8 cellular contexts compared by ENCODE assay signal in genomic region chr1:63593887-63594617, GRCh38. TPM values are rescaled to one million over a fixed set of nuclear protein-coding genes. Genes with fewer than 3 reads are reported as not detected.
A peak's percentile ranks its signal among the peaks of the same experiment; 100 is the strongest.
DNase-seq lines count a peak whose midpoint lies in the region; ATAC-seq, FAIRE-seq and TF ChIP-seq lines count a peak whose summit lies in the region.

No MANE protein-coding gene starts in this region.

- H3K27me3 ChIP-seq in H9 (ENCODE audit: insufficient read depth, low read length) (no peaks in the 10 kb centered on the region), Loucy (ENCODE audit: insufficient read depth, low read length, poor library complexity, severe bottlenecking) (no peaks in the 10 kb centered on the region), GM12878 (replicated peaks in 1 of 2; ENCODE audit: control insufficient read depth in 2 of 2, insufficient read depth in 2 of 2, low read length in 1 of 2) (no peaks in the 10 kb centered on the region), spleen (replicated peaks in 1 of 7) (no peaks in the 10 kb centered on the region)

- H3K27ac ChIP-seq in H9 (ENCODE audit: insufficient read length, low read depth, low read length) (no peak overlapping the region), GM12878 (ENCODE audit: control insufficient read depth, insufficient read depth) (peak overlapping the region; percentile 78), spleen (peak overlapping the region; percentile 92 to 99 (median 96))

- intact Hi-C loops in GM12878 (cut with micrococcal nuclease; ENCODE audit: unreplicated experiment) (no loop called here), spleen (cut with DNase I; ENCODE audit: low total_unique reads) (no loop called here)

- H3K9me2 ChIP-seq in Loucy (replicated peaks; ENCODE audit: low read depth, low read length) = no peaks in the 10 kb centered on the region

- no peak for TF ChIP-seq CTCF in GM10248 (IDR thresholded peaks at IDR 0.05; ENCODE audit: control extremely low read depth, extremely low read depth, low read depth, missing control alignments)
- TF ChIP-seq CTCF in H9 (conservative IDR thresholded peaks at IDR 0.05) = no peak
- TF ChIP-seq CTCF in Loucy (conservative IDR thresholded peaks at IDR 0.05; ENCODE audit: low read length) = no peak
- no peak for TF ChIP-seq CTCF in GM12878 (IDR thresholded peaks at IDR 0.05 in 2 of 3, conservative IDR thresholded peaks at IDR 0.05 in 1 of 3; ENCODE audit: control insufficient read depth in 2 of 3, extremely low read depth in 1 of 3, insufficient read depth in 1 of 3, low read depth in 3 of 3, low read length in 3 of 3)
- TF ChIP-seq CTCF in spleen (IDR thresholded peaks at IDR 0.05 in 8 of 11, conservative IDR thresholded peaks at IDR 0.05 in 3 of 11) = no peak

- no peak overlapping the region for H2BK20ac ChIP-seq in H9 (ENCODE audit: low read depth, low read length, poor library complexity, severe bottlenecking)

- H3K79me2 ChIP-seq in H9 (ENCODE audit: insufficient read depth, low read length) (no peaks in the 10 kb centered on the region), Loucy (ENCODE audit: insufficient read depth, low read length) (peaks cover 69% of the 10 kb centered on the region), GM12878 (ENCODE audit: control insufficient read depth, insufficient read depth, low read length) (peaks cover 37% of the 10 kb centered on the region)

- H4K8ac ChIP-seq in H9 (replicated peaks; ENCODE audit: insufficient read length, low read depth, low read length) = no peak overlapping the region

- no peak overlapping the region for H2AK5ac ChIP-seq in H9 (ENCODE audit: insufficient read length, low read length)

- no peak overlapping the region for H3T11ph ChIP-seq in H9 (ENCODE audit: low read length)

- peaks cover 12% of the 10 kb centered on the region for H3K27me3 Mint-ChIP-seq in H9 (ENCODE audit: low read depth)

- peak overlapping the region; percentile 93 for H3K4me2 ChIP-seq in H9 (ENCODE audit: insufficient read depth, insufficient read length, low read length)
- H3K4me2 ChIP-seq in Loucy (ENCODE audit: low read depth, low read length, poor library complexity, severe bottlenecking) = peak overlapping the region; percentile 86
- peak overlapping the region; percentile 40 for H3K4me2 ChIP-seq in GM12878 (ENCODE audit: control insufficient read depth, insufficient read depth)

- no peaks in the 10 kb centered on the region for H3K9me3 Mint-ChIP-seq in H9

- H3K23me2 ChIP-seq in H9 (ENCODE audit: insufficient read length, low read depth, low read length, poor library complexity, severe bottlenecking) = peaks cover 16% of the 10 kb centered on the region

- no peak overlapping the region for H3K14ac ChIP-seq in H9 (ENCODE audit: insufficient read depth, low read length)

- no peak overlapping the region for H3K4ac ChIP-seq in H9 (ENCODE audit: low read depth, low read length)

- peak; percentile 65 for TF ChIP-seq POLR2A in GM12878 (IDR thresholded peaks at IDR 0.05; ENCODE audit: low read depth, low read length)
- TF ChIP-seq POLR2A in spleen (IDR thresholded peaks at IDR 0.05) = no peak

- H4K20me1 ChIP-seq in H9 (ENCODE audit: control insufficient read depth, insufficient read depth, insufficient read length) (no peaks in the 10 kb centered on the region), Loucy (ENCODE audit: insufficient read depth, low read length, poor library complexity, severe bottlenecking) (peaks cover 18% of the 10 kb centered on the region), GM12878 (ENCODE audit: control insufficient read depth, insufficient read depth) (no peaks in the 10 kb centered on the region; the same call in 1 of the 2 replicates)

- H3K56ac ChIP-seq in H9 (ENCODE audit: insufficient read length, low read depth, low read length) = no peak overlapping the region

- DNase-seq in GM10248 (ENCODE audit: extremely low spot score) (peak; percentile 63), H9 (peak; percentile 70), T1000 (lab: John Stamatoyannopoulos, UW) (peak; percentile 56), GM12878 (ENCODE audit: low read depth, low spot score) (peak; percentile 33), iPS-NIHi11 (ENCODE audit: low spot score) (peak; percentile 70), spleen (peak; percentile 93), retina (no peak)

- peak; percentile 72 for ATAC-seq in GM12878

- no CpG with 5 or more reads among the region's 55 CpGs for WGBS in H9 (ENCODE audit: extremely low coverage, insufficient read length, low lambda C conversion rate)
- under 1% methylated on average over 52 of the region's 55 CpGs for WGBS in GM12878 (ENCODE audit: insufficient coverage, insufficient replicate concordance, low lambda C conversion rate, missing lambda C conversion rate)
- 2 to 8% (median 4%) methylated on average over 34 to 55 of the region's 55 CpGs for WGBS in spleen, 5 donors

- H3K4me1 Mint-ChIP-seq in H9 = peaks cover 11 to 12% of the 10 kb centered on the region in 2 experiments

- SMC1A ChIA-PET in GM12878 (lab: Charles Lee; ENCODE audit: uncharacterized antibody, unreplicated experiment) = interaction anchor here (1.3 to 2.9 kb wide), 3 partner anchors 24 to 41 kb away, joined by 3 to 10 read pairs (median 5); no protein-coding TSS in a partner anchor

- H3K36me3 ChIP-seq in Loucy (ENCODE audit: insufficient read depth, low read length) (no peaks in the 10 kb centered on the region), GM12878 (ENCODE audit: control insufficient read depth in 2 of 2, insufficient read depth in 2 of 2, low read length in 1 of 2) (no peaks in the 10 kb centered on the region), spleen (no peaks in the 10 kb centered on the region)

- no peak overlapping the region for H3K23ac ChIP-seq in H9 (ENCODE audit: insufficient read length, low read depth, low read length)

- TF ChIP-seq RAD21 in GM12878 (IDR thresholded peaks at IDR 0.05; ENCODE audit: insufficient read depth, low read depth, low read length) = no peak

- H3F3A ChIP-seq in Loucy (ENCODE audit: low read depth) = no peaks in the 10 kb centered on the region

- POLR2A ChIA-PET in GM10248 (lab: Yijun Ruan, JAX) = no interaction called here
- POLR2A ChIA-PET in GM12878 (lab: Charles Lee) = interaction anchor here (0.5 to 3.1 kb wide), 3 partner anchors 23 to 678 kb away, joined by 3 to 11 read pairs (median 5); no protein-coding TSS in a partner anchor

- no peak overlapping the region for H2BK15ac ChIP-seq in H9 (ENCODE audit: low read depth, low read length)

- BruUV-seq in GM12878 (replicated peaks; lab: Mats Ljungman, UMichigan) = no TSS peak

- H3K4me1 ChIP-seq in H9 (ENCODE audit: insufficient read depth, low read length) (peaks cover 3% of the 10 kb centered on the region; the same call in 1 of the 2 replicates), Loucy (ENCODE audit: insufficient read depth, low read length, poor library complexity, severe bottlenecking) (peaks cover 29% of the 10 kb centered on the region), GM12878 (ENCODE audit: control insufficient read depth, insufficient read depth, low read length) (no peaks in the 10 kb centered on the region), spleen (peaks cover 4 to 35% (median 15%) of the 10 kb centered on the region in 6 donors)

- no peak overlapping the region for H2BK12ac ChIP-seq in H9 (ENCODE audit: insufficient read length, low read depth, low read length)

- H4K5ac ChIP-seq in H9 (ENCODE audit: insufficient read length, low read depth, low read length) = no peak overlapping the region

- no peak overlapping the region for H4K91ac ChIP-seq in H9 (ENCODE audit: insufficient read length, low read depth, low read length)

- TF ChIP-seq EP300 in GM12878 (IDR thresholded peaks at IDR 0.05; ENCODE audit: borderline replicate concordance in 1 of 2, control insufficient read depth in 1 of 2, low read depth in 2 of 2, low read length in 2 of 2) = no peak

- H3K9ac ChIP-seq in H9 (ENCODE audit: extremely low read depth, insufficient read length, low read length) (peak overlapping the region; percentile 40), Loucy (ENCODE audit: low read depth, low read length, poor library complexity, severe bottlenecking) (peak overlapping the region; percentile 89), GM12878 (ENCODE audit: control insufficient read depth, insufficient read depth, low read length) (peak overlapping the region; percentile 89)

- no peaks in the 10 kb centered on the region for H3K79me1 ChIP-seq in H9 (ENCODE audit: insufficient read depth, low read depth, low read length, poor library complexity, severe bottlenecking)

- H3K4me3 Mint-ChIP-seq in H9 = peak overlapping the region; percentile 92 to 95

- H3K4me3 ChIP-seq in Loucy (ENCODE audit: low read length, poor library complexity, severe bottlenecking) (peak overlapping the region; percentile 99), GM12878 (peak overlapping the region; percentile 86), spleen (peak overlapping the region; percentile 73 to 88 (median 84))

- no peaks in the 10 kb centered on the region for H3K36me3 Mint-ChIP-seq in H9 (ENCODE audit: insufficient read depth in 1 of 3, low read depth in 3 of 3)

- H2BK5ac ChIP-seq in H9 (ENCODE audit: insufficient read length, low read length) = no peak overlapping the region

- CTCF ChIA-PET in GM10248 (lab: Yijun Ruan, JAX) (interaction anchor here (1.0 to 1.4 kb wide), 4 partner anchors 9 to 545 kb away, joined by 3 to 4 read pairs (median 4); no protein-coding TSS in a partner anchor), GM12878 (lab: Yijun Ruan, JAX) (interaction anchor here (4.7 kb wide), 1 partner anchor 18 kb away, joined by 29 read pairs; no protein-coding TSS in a partner anchor)

- no peak overlapping the region for H2AFZ ChIP-seq in H9 (ENCODE audit: low read length)
- peak overlapping the region; percentile 98 for H2AFZ ChIP-seq in Loucy (ENCODE audit: low read length)
- peak overlapping the region; percentile 76 for H2AFZ ChIP-seq in GM12878 (ENCODE audit: control insufficient read depth, low read depth, low read length)

- H2BK120ac ChIP-seq in H9 (ENCODE audit: low read depth, low read length, poor library complexity, severe bottlenecking) = no peak overlapping the region

- no peaks in the 10 kb centered on the region for H3K9me3 ChIP-seq in H9 (ENCODE audit: control insufficient read depth, low read depth, low read length)
- no peaks in the 10 kb centered on the region for H3K9me3 ChIP-seq in Loucy (ENCODE audit: insufficient read depth, low read depth, low read length)
- no peaks in the 10 kb centered on the region for H3K9me3 ChIP-seq in GM12878 (replicated peaks; ENCODE audit: control insufficient read depth, insufficient read depth, low read length)
- H3K9me3 ChIP-seq in spleen = no peaks in the 10 kb centered on the region

- no peak overlapping the region for H3K18ac ChIP-seq in H9 (ENCODE audit: insufficient read length, low read depth, low read length)

- in situ Hi-C loops in GM12878 (cut with MboI) = no loop called here

- H3K27ac Mint-ChIP-seq in H9 = peak overlapping the region in 2 of 3 experiments; percentile 61 to 67; a peak in 2 of 7 replicates

- RAD21 ChIA-PET in GM12878 (lab: Charles Lee; ENCODE audit: unreplicated experiment) = interaction anchor here (1.0 to 1.3 kb wide), 4 partner anchors 14 to 36 kb away, joined by 3 to 5 read pairs (median 4); no protein-coding TSS in a partner anchor

- no peak for FAIRE-seq in GM12878 (lab: Jason Lieb, UNC)

RNA-seq across cellular contexts. Expression of gene PGM1, which starts 0.8 kb away (rescaled TPM):
- total RNA-seq in H9 (2021) = 56.4 and 58.5 TPM in 2 replicates
- 41.7 and 53.4 TPM in 2 replicates for total RNA-seq in GM12878 (2013; cell fraction: nucleolus; rRNA removed)
- total RNA-seq in GM12878 (2014; rRNA removed) = 61.5 and 62.0 TPM in 2 replicates
- 38.1 and 40.9 TPM in 2 replicates for total RNA-seq in GM12878 (2014; rRNA removed; fragmentation: Illumina TruSeq; extraction: Trizol)
- 57.1 and 58.2 TPM in 2 replicates for total RNA-seq in GM12878 (2021)
- 35.1 TPM for polyA plus RNA-seq in GM12878 (2011; ENCODE audit: low read depth)
- polyA plus RNA-seq in GM12878 (2011; rRNA removed) = 33.0 and 49.1 TPM in 2 replicates
- polyA plus RNA-seq in GM12878 (2011; cell fraction: cytosol; rRNA removed) = 44.7 and 58.1 TPM in 2 replicates
- 27.1 and 30.9 TPM in 2 replicates for polyA plus RNA-seq in GM12878 (2011; cell fraction: nucleus; rRNA removed)
- 49.2 and 58.6 TPM in 2 replicates for polyA plus RNA-seq in GM12878 (2012)
- polyA plus RNA-seq in GM12878 (2014; fragmentation: Illumina TruSeq; extraction: Trizol) = 48.8 and 52.6 TPM in 2 replicates
- polyA plus RNA-seq in GM12878 (2014; fragmentation: Nextera tagmentation; extraction: Ambion mirVana) = 10 to 100 TPM; 22.5 to 29.6 TPM
- polyA plus RNA-seq in GM12878 (2014; rRNA removed) = 36.0 and 41.5 TPM in 2 replicates
- 10 to 100 TPM; 68.6 to 72.6 TPM for polyA plus RNA-seq in GM12878 (2016; fragmentation: Nextera tagmentation; extraction: Ambion mirVana)
- 47.6 and 49.9 TPM in 2 replicates for polyA minus RNA-seq in GM12878 (2011; rRNA and poly(A)+ RNA removed)
- polyA minus RNA-seq in GM12878 (2011; cell fraction: cytosol; rRNA and poly(A)+ RNA removed) = 19.6 and 20.1 TPM in 2 replicates
- 20.9 and 28.8 TPM in 2 replicates for polyA minus RNA-seq in GM12878 (2011; cell fraction: nucleus; rRNA and poly(A)+ RNA removed)
- total RNA-seq in spleen = 10 to 100 TPM; 17.2 to 37.4 (median 26.9) TPM
- 10 to 100 TPM in 1 of 3 donors, 1 to 10 TPM in 2; 4.5 to 11.2 (median 5.0) TPM for polyA plus RNA-seq in spleen

Comparison
In these comparisons a context has a peak if more than half of its experiments do, and no peak if none do; other contexts are left out.
1. H3K4me2 ChIP-seq: peak in every context shown above with its lines; median percentile 93 in H9; 86 in Loucy; 40 in GM12878.